Comparison of ENCODE assay signal across 12 cellular contexts in the genomic region with DNA sequence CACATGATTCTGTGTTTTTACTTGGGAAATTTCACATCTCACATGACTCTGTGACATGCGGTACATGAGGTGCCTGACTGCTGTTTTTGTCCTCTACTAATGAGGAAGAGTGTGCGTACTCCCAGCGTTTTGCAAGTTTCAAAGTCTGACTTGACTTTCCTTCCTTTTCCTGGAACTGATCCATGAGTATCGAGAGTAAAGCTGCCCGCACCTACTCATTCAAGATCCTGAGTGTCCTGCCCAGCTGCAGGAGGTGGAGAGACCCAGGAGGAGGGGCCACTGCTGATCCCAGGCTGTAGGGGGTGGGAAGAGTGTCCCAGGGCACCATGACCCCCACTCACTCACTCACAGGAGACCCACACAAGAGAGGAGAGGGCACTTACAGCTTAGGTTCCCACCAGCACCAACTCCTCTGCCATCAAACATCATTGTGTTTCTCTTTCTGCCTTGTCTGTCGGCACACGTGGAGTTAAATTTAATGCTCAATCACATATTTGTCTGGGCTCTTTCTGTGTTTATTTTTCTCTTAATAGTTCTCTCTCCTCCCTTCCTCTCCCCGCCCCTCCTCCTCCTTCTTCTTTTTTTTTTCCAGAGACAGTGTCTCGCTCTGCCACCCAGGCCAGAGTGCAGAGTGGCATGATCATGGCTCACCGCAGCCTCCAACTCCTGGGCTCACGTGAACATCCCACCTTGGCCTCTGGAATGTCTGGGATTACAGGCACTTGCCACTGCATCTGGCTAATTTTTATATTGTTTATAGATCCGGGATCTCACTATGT. TPM values are rescaled to one million over a fixed set of nuclear protein-coding genes. Genes with fewer than 3 reads are reported as not detected.
DNase-seq lines count a peak whose midpoint lies in the region; ATAC-seq and TF ChIP-seq lines count a peak whose summit lies in the region.
"Had no signal": no experiment of that assay in that cellular context is flagged by ENCODE, and none has a peak within 500 bp of the region (broad histone marks: within the 10 kb centered on the region; RNA-seq: fewer than 3 reads in every experiment).

No MANE protein-coding gene starts in this region.

- CTCF ChIA-PET in WTC11 (lab: Charles Lee), result interaction anchor here (1.0 to 1.4 kb wide), 3 partner anchors 22 to 467 kb away, joined by 3 to 4 read pairs (median 3); no protein-coding TSS in a partner anchor

- H3K4me1 Mint-ChIP-seq in WTC11, result 0 out of 2 replicates have a peak, but pooled peaks cover 2% of the 10 kb centered on the region

- H3K27me3 Mint-ChIP-seq in WTC11 (ENCODE audit: low read depth), result no peaks in the 10 kb centered on the region

- ATAC-seq in HG02678 (IDR thresholded peaks at IDR 0.05; ENCODE audit: unreplicated experiment), result no peak
- no peak for ATAC-seq in WTC11
- no peak for ATAC-seq in HG03135 (IDR thresholded peaks at IDR 0.05; ENCODE audit: unreplicated experiment)

- H3K9me3 ChIP-seq in suprapubic skin, result no peaks in the 10 kb centered on the region
- H3K9me3 ChIP-seq: SK-N-SH had no signal

- no peak for TF ChIP-seq POLR2A in suprapubic skin (IDR thresholded peaks at IDR 0.05)

- H3K27me3 ChIP-seq in dorsolateral prefrontal cortex, result no peaks in the 10 kb centered on the region
- H3K27me3 ChIP-seq in suprapubic skin, result no peaks in the 10 kb centered on the region
- H3K27me3 ChIP-seq: brain microvascular endothelial cell had no signal

- intact Hi-C loops in dorsolateral prefrontal cortex (cut with DNase I), result no loop called here

- H3K36me3 ChIP-seq in suprapubic skin, result no peaks in the 10 kb centered on the region
- H3K36me3 ChIP-seq: brain microvascular endothelial cell had no signal

- TF ChIP-seq EP300 in suprapubic skin (IDR thresholded peaks at IDR 0.05), result no peak

- H3K4me3 ChIP-seq in dorsolateral prefrontal cortex (peak overlapping the region in 2 of 59 donors; percentile 2 to 6), suprapubic skin (no peak overlapping the region)

- POLR2A ChIA-PET in WTC11 (lab: Charles Lee), result no interaction called here

- peaks cover 13% of the 10 kb centered on the region for H3K4me1 ChIP-seq in suprapubic skin

- no peak overlapping the region for H3K27ac Mint-ChIP-seq in WTC11

- H3K4me3 Mint-ChIP-seq in WTC11, result no peak overlapping the region

- peak overlapping the region in 48 of 59 donors; percentile 0 to 90 (median 75) for H3K27ac ChIP-seq in dorsolateral prefrontal cortex
- H3K27ac ChIP-seq in suprapubic skin, result peak overlapping the region; percentile 76
- H3K27ac ChIP-seq: brain microvascular endothelial cell, HL-60 had no signal

- H3K9me3 Mint-ChIP-seq in WTC11, result peaks cover 5% of the 10 kb centered on the region

- H3K36me3 Mint-ChIP-seq in WTC11, result no peaks in the 10 kb centered on the region

- TF ChIP-seq CTCF in dorsolateral prefrontal cortex (IDR thresholded peaks at IDR 0.05 in 54 of 56, conservative IDR thresholded peaks at IDR 0.05 in 2 of 56; ENCODE audit: low read depth in 1 of 56, partially characterized antibody in 56 of 56) (no peak), suprapubic skin (IDR thresholded peaks at IDR 0.05) (no peak), WTC11 (IDR thresholded peaks at IDR 0.05) (no peak)

- WGBS in suprapubic skin, result 54% methylated on average over 12 of the region's 12 CpGs

- DNase-seq in NCI-H2029 treated with DMSO at 0.1 percent for 48 hours (lab: John Stamatoyannopoulos, UW) (peak; percentile 74), dorsolateral prefrontal cortex (no peak), medulla oblongata (ENCODE audit: extremely low spot score) (peak; percentile 72), suprapubic skin (ENCODE audit: low spot score in 2 of 2) (no peak), NK-92 (lab: John Stamatoyannopoulos, UW; ENCODE audit: unreplicated experiment) (no peak), WTC11 (ENCODE audit: low spot score) (no peak)
- DNase-seq: brain microvascular endothelial cell, NCI-H187 treated with DMSO at 0.1 percent for 48 hours, SK-N-SH had no signal

TF ChIP-seq in WTC11, 78 proteins besides CTCF, POLR2A, EP300 and RAD21:
- no peak for TF ChIP-seq ATF1 (CRISPR knock-in tag; IDR thresholded peaks at IDR 0.05)

RNA-seq across cellular contexts. Expression of a gene that starts 1.6 kb away (rescaled TPM):
- total RNA-seq in dorsolateral prefrontal cortex (1 to 10 TPM in 56 of 120 experiments, under 1 TPM in 53, not detected in 11; 0.24 to 3.5 (median 1.1) TPM), suprapubic skin (1 to 10 TPM in 2 of 4 donors, under 1 TPM in 2; 0.59 to 1.4 (median 0.99) TPM), WTC11 (2021) (not detected in 3 replicates)

RNA-seq across cellular contexts. Expression of a gene that starts 34.7 kb away (rescaled TPM):
- 1 to 10 TPM in 42 of 120 experiments, under 1 TPM in 74, not detected in 4; 0.11 to 4.5 (median 0.76) TPM for total RNA-seq in dorsolateral prefrontal cortex
- 1 to 10 TPM in 1 of 4 donors, under 1 TPM in 1, not detected in 2; 0.34 to 1.3 TPM for total RNA-seq in suprapubic skin
- total RNA-seq in WTC11 (2021), result 0.09 TPM in 1 of 3 replicates, not detected in the others

RNA-seq across cellular contexts. Expression of a gene that starts 51.6 kb away (rescaled TPM):
- 1 to 10 TPM in 4 of 120 experiments, under 1 TPM in 56, not detected in 60; 0.15 to 7.8 (median 0.41) TPM for total RNA-seq in dorsolateral prefrontal cortex
- total RNA-seq in suprapubic skin, result 1 to 10 TPM in 1 of 4 donors, under 1 TPM in 3; 0.26 to 1.2 (median 0.76) TPM
- 0.07 TPM in 1 of 3 replicates, not detected in the others for total RNA-seq in WTC11 (2021)

RNA-seq across cellular contexts. Expression of a gene that starts 59.2 kb away (rescaled TPM):
- total RNA-seq in dorsolateral prefrontal cortex (10 to 100 TPM in 8 of 120 experiments, 1 to 10 TPM in 76, under 1 TPM in 28, not detected in 8; 0.21 to 56.0 (median 2.4) TPM), suprapubic skin (1 to 10 TPM; 2.3 to 8.6 (median 3.7) TPM), WTC11 (2021) (0.14 to 0.30 TPM (median 0.22 TPM) in 3 replicates)

Comparison
In these comparisons a context has a peak if more than half of its experiments do, and no peak if none do; other contexts are left out.
1. DNase-seq: peak in NCI-H2029 treated with DMSO at 0.1 percent for 48 hours (single experiment) and medulla oblongata (single experiment); none in dorsolateral prefrontal cortex (0 of 10), suprapubic skin (0 of 2), NK-92 (single experiment) and WTC11 (single experiment).